1 cellular context compared by ENCODE assay signal in the genomic region with DNA sequence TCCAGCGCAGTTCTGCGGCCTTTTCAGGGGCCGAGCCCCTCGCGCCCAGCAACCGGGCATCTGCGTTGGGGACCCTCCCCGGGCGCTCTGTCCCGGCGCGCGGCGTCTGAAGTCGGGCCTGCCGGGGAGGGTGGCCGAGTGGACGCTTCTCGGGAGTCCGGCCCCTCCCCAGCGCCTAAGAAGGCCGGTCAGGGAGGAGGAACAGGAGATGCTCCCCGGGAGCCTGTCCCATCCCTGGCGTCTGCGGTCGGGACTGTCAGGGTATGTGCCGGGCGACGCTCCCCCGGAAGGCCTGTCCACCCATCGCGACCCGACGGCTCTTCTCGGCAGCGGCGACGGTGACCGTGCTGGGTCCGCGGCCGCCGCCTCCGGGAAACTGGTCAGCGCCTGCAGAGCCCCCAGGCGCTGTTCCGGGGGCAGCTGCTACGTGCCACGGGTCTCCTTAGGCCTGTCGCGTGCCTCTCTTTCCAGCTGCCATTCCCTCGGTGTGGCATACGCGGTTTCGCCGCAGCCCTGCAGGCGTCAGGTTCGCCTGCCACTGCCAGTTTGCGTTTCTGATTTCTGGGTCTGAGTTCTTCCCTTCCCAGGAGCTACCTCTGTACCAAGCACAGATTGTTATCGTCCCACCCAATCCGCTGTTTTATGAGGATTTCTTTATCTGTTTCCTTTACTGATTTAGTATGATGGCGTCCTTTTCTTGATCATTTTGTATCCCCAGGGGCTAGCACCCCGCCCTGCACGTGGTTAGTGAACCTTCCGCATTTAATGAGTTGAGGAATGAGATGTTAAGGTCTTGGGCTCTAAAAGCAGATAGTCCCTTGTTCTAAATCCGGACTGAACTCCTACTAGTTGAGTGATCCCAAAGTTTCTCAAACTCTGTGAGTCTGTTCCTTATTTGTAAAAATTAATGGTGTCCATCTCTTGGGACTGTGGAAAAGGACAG.
TF ChIP-seq lines count a peak whose summit lies in the region.

No MANE protein-coding gene starts in this region.

TF ChIP-seq in HepG2, 621 proteins besides CTCF, POLR2A, EP300 and RAD21 (continued from another document and continues in another):
- TF ChIP-seq PTBP1 (IDR thresholded peaks at IDR 0.05; ENCODE audit: low read depth, low read length, poor library complexity, severe bottlenecking) (no peak), ZNF790 (CRISPR knock-in tag; IDR thresholded peaks at IDR 0.05; ENCODE audit: borderline replicate concordance) (no peak), ZSCAN20 (CRISPR knock-in tag; IDR thresholded peaks at IDR 0.05; ENCODE audit: borderline replicate concordance) (no peak; the same call in 1 of the 2 replicates), U2AF2 (IDR thresholded peaks at IDR 0.05; ENCODE audit: low read depth, low read length) (no peak), ZNF496 (CRISPR knock-in tag; IDR thresholded peaks at IDR 0.05; ENCODE audit: insufficient replicate concordance) (no peak), SP5 (CRISPR knock-in tag; IDR thresholded peaks at IDR 0.05; ENCODE audit: borderline replicate concordance, low read depth) (no peak), ZNF333 (CRISPR knock-in tag; IDR thresholded peaks at IDR 0.05; ENCODE audit: borderline replicate concordance) (no peak), FOXA1 (IDR thresholded peaks at IDR 0.05) (no peak), FOXA1 (CRISPR knock-in tag; IDR thresholded peaks at IDR 0.05) (no peak), ZMYM4 (CRISPR knock-in tag; IDR thresholded peaks at IDR 0.05) (peak; percentile 37; the same call in 1 of the 2 replicates), PHB2 (IDR thresholded peaks at IDR 0.05; ENCODE audit: partially characterized antibody) (no peak), MAZ (IDR thresholded peaks at IDR 0.05; ENCODE audit: borderline replicate concordance, low read depth, low read length) (no peak), MAZ (CRISPR knock-in tag; IDR thresholded peaks at IDR 0.05; ENCODE audit: low read depth) (no peak), RFX3 (CRISPR knock-in tag; IDR thresholded peaks at IDR 0.05) (no peak), SOX5 (CRISPR knock-in tag; IDR thresholded peaks at IDR 0.05; ENCODE audit: borderline replicate concordance) (no peak), SUZ12 (IDR thresholded peaks at IDR 0.05; ENCODE audit: low read depth, low read length) (no peak), FOXC1 (CRISPR knock-in tag; IDR thresholded peaks at IDR 0.05; ENCODE audit: borderline replicate concordance) (no peak; the same call in 1 of the 2 replicates), ZNF713 (CRISPR knock-in tag; IDR thresholded peaks at IDR 0.05) (no peak), SRY (CRISPR knock-in tag; IDR thresholded peaks at IDR 0.05) (no peak), CREB1 (IDR thresholded peaks at IDR 0.05) (no peak), CREB1 (CRISPR knock-in tag; IDR thresholded peaks at IDR 0.05) (no peak), EZH2 (conservative IDR thresholded peaks at IDR 0.05; ENCODE audit: low read depth, low read length) (no peak), CBX2 (IDR thresholded peaks at IDR 0.05; ENCODE audit: low read depth, low read length) (no peak), CBX2 (CRISPR knock-in tag; IDR thresholded peaks at IDR 0.05; ENCODE audit: low read depth) (no peak), ATRX (CRISPR knock-in tag; IDR thresholded peaks at IDR 0.05; ENCODE audit: borderline replicate concordance) (no peak), RFX5 (IDR thresholded peaks at IDR 0.05; ENCODE audit: low read depth, low read length) (no peak), CHD2 (IDR thresholded peaks at IDR 0.05; ENCODE audit: low read depth, low read length) (no peak), ZNF747 (CRISPR knock-in tag; IDR thresholded peaks at IDR 0.05; ENCODE audit: borderline replicate concordance) (0 out of 2 replicates have a peak, but pooled peaks have one; percentile 28), POGZ (CRISPR knock-in tag; IDR thresholded peaks at IDR 0.05) (peak; percentile 41; the same call in 1 of the 2 replicates)
- TF ChIP-seq, protein P1, sequence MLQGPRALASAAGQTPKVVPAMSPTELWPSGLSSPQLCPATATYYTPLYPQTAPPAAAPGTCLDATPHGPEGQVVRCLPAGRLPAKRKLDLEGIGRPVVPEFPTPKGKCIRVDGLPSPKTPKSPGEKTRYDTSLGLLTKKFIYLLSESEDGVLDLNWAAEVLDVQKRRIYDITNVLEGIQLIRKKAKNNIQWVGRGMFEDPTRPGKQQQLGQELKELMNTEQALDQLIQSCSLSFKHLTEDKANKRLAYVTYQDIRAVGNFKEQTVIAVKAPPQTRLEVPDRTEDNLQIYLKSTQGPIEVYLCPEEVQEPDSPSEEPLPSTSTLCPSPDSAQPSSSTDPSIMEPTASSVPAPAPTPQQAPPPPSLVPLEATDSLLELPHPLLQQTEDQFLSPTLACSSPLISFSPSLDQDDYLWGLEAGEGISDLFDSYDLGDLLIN (CRISPR knock-in tag; IDR thresholded peaks at IDR 0.05; ENCODE audit: borderline replicate concordance): no peak
- TF ChIP-seq, protein P2, sequence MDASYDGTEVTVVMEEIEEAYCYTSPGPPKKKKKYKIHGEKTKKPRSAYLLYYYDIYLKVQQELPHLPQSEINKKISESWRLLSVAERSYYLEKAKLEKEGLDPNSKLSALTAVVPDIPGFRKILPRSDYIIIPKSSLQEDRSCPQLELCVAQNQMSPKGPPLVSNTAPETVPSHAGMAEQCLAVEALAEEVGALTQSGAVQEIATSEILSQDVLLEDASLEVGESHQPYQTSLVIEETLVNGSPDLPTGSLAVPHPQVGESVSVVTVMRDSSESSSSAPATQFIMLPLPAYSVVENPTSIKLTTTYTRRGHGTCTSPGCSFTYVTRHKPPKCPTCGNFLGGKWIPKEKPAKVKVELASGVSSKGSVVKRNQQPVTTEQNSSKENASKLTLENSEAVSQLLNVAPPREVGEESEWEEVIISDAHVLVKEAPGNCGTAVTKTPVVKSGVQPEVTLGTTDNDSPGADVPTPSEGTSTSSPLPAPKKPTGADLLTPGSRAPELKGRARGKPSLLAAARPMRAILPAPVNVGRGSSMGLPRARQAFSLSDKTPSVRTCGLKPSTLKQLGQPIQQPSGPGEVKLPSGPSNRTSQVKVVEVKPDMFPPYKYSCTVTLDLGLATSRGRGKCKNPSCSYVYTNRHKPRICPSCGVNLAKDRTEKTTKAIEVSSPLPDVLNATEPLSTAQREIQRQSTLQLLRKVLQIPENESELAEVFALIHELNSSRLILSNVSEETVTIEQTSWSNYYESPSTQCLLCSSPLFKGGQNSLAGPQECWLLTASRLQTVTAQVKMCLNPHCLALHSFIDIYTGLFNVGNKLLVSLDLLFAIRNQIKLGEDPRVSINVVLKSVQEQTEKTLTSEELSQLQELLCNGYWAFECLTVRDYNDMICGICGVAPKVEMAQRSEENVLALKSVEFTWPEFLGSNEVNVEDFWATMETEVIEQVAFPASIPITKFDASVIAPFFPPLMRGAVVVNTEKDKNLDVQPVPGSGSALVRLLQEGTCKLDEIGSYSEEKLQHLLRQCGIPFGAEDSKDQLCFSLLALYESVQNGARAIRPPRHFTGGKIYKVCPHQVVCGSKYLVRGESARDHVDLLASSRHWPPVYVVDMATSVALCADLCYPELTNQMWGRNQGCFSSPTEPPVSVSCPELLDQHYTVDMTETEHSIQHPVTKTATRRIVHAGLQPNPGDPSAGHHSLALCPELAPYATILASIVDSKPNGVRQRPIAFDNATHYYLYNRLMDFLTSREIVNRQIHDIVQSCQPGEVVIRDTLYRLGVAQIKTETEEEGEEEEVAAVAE (CRISPR knock-in tag; IDR thresholded peaks at IDR 0.05; ENCODE audit: borderline replicate concordance): no peak
- TF ChIP-seq, protein P3, sequence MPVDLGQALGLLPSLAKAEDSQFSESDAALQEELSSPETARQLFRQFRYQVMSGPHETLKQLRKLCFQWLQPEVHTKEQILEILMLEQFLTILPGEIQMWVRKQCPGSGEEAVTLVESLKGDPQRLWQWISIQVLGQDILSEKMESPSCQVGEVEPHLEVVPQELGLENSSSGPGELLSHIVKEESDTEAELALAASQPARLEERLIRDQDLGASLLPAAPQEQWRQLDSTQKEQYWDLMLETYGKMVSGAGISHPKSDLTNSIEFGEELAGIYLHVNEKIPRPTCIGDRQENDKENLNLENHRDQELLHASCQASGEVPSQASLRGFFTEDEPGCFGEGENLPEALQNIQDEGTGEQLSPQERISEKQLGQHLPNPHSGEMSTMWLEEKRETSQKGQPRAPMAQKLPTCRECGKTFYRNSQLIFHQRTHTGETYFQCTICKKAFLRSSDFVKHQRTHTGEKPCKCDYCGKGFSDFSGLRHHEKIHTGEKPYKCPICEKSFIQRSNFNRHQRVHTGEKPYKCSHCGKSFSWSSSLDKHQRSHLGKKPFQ (CRISPR knock-in tag; IDR thresholded peaks at IDR 0.05; ENCODE audit: insufficient replicate concordance): peak; percentile 44
- TF ChIP-seq, protein P4, sequence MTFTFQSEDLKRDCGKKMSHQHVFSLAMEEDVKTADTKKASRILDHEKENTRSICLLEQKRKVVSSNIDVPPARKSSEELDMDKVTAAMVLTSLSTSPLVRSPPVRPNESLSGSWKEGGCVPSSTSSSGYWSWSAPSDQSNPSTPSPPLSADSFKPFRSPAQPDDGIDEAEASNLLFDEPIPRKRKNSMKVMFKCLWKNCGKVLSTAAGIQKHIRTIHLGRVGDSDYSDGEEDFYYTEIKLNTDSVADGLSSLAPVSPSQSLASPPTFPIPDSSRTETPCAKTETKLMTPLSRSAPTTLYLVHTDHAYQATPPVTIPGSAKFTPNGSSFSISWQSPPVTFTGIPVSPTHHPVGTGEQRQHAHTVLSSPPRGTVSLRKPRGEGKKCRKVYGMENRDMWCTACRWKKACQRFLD (CRISPR knock-in tag; IDR thresholded peaks at IDR 0.05; ENCODE audit: borderline replicate concordance): 0 out of 2 replicates have a peak, but pooled peaks have one; percentile 12
- TF ChIP-seq, protein P5, sequence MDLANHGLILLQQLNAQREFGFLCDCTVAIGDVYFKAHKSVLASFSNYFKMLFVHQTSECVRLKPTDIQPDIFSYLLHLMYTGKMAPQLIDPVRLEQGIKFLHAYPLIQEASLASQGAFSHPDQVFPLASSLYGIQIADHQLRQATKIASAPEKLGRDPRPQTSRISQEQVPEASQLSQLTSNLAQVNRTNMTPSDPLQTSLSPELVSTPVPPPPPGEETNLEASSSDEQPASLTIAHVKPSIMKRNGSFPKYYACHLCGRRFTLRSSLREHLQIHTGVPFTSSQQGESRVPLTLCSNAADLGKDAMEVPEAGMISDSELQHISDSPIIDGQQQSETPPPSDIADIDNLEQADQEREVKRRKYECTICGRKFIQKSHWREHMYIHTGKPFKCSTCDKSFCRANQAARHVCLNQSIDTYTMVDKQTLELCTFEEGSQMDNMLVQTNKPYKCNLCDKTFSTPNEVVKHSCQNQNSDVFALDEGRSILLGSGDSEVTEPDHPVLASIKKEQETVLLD (CRISPR knock-in tag; IDR thresholded peaks at IDR 0.05; ENCODE audit: low read depth): no peak
- TF ChIP-seq, protein P6, sequence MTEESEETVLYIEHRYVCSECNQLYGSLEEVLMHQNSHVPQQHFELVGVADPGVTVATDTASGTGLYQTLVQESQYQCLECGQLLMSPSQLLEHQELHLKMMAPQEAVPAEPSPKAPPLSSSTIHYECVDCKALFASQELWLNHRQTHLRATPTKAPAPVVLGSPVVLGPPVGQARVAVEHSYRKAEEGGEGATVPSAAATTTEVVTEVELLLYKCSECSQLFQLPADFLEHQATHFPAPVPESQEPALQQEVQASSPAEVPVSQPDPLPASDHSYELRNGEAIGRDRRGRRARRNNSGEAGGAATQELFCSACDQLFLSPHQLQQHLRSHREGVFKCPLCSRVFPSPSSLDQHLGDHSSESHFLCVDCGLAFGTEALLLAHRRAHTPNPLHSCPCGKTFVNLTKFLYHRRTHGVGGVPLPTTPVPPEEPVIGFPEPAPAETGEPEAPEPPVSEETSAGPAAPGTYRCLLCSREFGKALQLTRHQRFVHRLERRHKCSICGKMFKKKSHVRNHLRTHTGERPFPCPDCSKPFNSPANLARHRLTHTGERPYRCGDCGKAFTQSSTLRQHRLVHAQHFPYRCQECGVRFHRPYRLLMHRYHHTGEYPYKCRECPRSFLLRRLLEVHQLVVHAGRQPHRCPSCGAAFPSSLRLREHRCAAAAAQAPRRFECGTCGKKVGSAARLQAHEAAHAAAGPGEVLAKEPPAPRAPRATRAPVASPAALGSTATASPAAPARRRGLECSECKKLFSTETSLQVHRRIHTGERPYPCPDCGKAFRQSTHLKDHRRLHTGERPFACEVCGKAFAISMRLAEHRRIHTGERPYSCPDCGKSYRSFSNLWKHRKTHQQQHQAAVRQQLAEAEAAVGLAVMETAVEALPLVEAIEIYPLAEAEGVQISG (CRISPR knock-in tag; IDR thresholded peaks at IDR 0.05): no peak; the same call in 1 of the 2 replicates
- TF ChIP-seq, protein P7, sequence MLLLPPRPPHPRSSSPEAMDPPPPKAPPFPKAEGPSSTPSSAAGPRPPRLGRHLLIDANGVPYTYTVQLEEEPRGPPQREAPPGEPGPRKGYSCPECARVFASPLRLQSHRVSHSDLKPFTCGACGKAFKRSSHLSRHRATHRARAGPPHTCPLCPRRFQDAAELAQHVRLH (CRISPR knock-in tag; IDR thresholded peaks at IDR 0.05; ENCODE audit: borderline replicate concordance, low read depth): no peak
- TF ChIP-seq, protein P8, sequence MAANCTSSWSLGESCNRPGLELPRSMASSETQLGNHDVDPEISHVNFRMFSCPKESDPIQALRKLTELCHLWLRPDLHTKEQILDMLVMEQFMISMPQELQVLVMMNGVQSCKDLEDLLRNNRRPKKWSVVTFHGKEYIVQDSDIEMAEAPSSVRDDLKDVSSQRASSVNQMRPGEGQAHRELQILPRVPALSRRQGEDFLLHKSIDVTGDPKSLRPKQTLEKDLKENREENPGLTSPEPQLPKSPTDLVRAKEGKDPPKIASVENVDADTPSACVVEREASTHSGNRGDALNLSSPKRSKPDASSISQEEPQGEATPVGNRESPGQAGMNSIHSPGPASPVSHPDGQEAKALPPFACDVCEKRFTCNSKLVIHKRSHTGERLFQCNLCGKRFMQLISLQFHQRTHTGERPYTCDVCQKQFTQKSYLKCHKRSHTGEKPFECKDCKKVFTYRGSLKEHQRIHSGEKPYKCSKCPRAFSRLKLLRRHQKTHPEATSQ (CRISPR knock-in tag; IDR thresholded peaks at IDR 0.05; ENCODE audit: borderline replicate concordance): no peak
- TF ChIP-seq, protein P9, sequence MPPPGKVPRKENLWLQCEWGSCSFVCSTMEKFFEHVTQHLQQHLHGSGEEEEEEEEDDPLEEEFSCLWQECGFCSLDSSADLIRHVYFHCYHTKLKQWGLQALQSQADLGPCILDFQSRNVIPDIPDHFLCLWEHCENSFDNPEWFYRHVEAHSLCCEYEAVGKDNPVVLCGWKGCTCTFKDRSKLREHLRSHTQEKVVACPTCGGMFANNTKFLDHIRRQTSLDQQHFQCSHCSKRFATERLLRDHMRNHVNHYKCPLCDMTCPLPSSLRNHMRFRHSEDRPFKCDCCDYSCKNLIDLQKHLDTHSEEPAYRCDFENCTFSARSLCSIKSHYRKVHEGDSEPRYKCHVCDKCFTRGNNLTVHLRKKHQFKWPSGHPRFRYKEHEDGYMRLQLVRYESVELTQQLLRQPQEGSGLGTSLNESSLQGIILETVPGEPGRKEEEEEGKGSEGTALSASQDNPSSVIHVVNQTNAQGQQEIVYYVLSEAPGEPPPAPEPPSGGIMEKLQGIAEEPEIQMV (CRISPR knock-in tag; IDR thresholded peaks at IDR 0.05; ENCODE audit: low read depth): no peak
